ENCODE assay signal across 1 cellular context in the genomic region with DNA sequence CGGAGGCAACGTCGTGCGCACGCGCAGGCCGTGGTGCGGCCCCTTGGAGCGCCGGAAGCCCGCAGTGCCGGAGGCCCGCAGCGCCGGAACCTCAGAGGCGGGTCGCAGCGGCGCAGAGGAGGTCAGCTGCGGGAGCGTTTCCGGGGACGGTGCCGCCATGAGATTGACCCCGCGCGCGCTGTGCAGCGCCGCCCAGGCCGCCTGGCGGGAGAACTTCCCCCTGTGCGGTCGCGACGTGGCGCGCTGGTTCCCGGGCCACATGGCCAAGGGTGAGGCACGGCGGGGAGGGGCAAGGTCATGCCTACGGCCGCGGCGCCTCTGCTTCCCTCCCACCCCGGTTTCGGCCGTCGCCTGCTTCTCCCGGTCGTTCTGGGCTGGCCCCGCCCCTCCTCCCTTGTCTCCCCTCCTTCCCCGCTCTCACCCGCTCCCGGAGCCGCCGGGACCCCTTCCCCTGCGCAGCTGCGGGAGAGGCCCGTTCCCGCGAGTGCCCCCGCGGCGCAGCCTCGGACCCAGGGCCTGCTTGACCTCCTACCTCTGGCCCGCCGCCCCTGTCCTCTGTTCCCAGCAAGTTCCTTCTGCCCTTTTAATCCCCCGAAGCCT.
TF ChIP-seq lines count a peak whose summit lies in the region.

A gene with protein sequence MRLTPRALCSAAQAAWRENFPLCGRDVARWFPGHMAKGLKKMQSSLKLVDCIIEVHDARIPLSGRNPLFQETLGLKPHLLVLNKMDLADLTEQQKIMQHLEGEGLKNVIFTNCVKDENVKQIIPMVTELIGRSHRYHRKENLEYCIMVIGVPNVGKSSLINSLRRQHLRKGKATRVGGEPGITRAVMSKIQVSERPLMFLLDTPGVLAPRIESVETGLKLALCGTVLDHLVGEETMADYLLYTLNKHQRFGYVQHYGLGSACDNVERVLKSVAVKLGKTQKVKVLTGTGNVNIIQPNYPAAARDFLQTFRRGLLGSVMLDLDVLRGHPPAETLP (plus strand): TSS at position 94 of the 600 bp plus-strand sequence. CDS start 64 bp downstream, at position 158.

TF ChIP-seq in HepG2, 621 proteins besides CTCF, POLR2A, EP300 and RAD21 (continued from another document and continues in another):
- TF ChIP-seq KIAA2018 (CRISPR knock-in tag; IDR thresholded peaks at IDR 0.05; ENCODE audit: borderline replicate concordance): peak; percentile 76; the same call in 1 of the 2 replicates
- 0 out of 2 replicates have a peak, but pooled peaks have one; percentile 62 for TF ChIP-seq SALL2 (CRISPR knock-in tag; IDR thresholded peaks at IDR 0.05)
- TF ChIP-seq TCF7 (IDR thresholded peaks at IDR 0.05; ENCODE audit: low read depth): no peak
- no peak; the same call in 1 of the 2 replicates for TF ChIP-seq ZNF30 (CRISPR knock-in tag; IDR thresholded peaks at IDR 0.05)
- TF ChIP-seq DNMT1 (CRISPR knock-in tag; IDR thresholded peaks at IDR 0.05): 0 out of 2 replicates have a peak, but pooled peaks have one; percentile 81
- no peak for TF ChIP-seq ZNF383 (CRISPR knock-in tag; IDR thresholded peaks at IDR 0.05; ENCODE audit: borderline replicate concordance)
- peak in 1 of 2 experiments; percentile 48; a peak in 1 of 4 replicates for TF ChIP-seq REST (IDR thresholded peaks at IDR 0.05; ENCODE audit: borderline replicate concordance in 1 of 2, low read depth in 1 of 2, low read length in 2 of 2)
- TF ChIP-seq ZNF543 (CRISPR knock-in tag; IDR thresholded peaks at IDR 0.05): peak; percentile 86; the same call in 1 of the 2 replicates
- TF ChIP-seq, protein P1, sequence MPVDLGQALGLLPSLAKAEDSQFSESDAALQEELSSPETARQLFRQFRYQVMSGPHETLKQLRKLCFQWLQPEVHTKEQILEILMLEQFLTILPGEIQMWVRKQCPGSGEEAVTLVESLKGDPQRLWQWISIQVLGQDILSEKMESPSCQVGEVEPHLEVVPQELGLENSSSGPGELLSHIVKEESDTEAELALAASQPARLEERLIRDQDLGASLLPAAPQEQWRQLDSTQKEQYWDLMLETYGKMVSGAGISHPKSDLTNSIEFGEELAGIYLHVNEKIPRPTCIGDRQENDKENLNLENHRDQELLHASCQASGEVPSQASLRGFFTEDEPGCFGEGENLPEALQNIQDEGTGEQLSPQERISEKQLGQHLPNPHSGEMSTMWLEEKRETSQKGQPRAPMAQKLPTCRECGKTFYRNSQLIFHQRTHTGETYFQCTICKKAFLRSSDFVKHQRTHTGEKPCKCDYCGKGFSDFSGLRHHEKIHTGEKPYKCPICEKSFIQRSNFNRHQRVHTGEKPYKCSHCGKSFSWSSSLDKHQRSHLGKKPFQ (CRISPR knock-in tag; IDR thresholded peaks at IDR 0.05; ENCODE audit: insufficient replicate concordance): peak; percentile 61
- TF ChIP-seq ZNF724P (CRISPR knock-in tag; IDR thresholded peaks at IDR 0.05; ENCODE audit: borderline replicate concordance): peak; percentile 89
- TF ChIP-seq ZNF503 (CRISPR knock-in tag; IDR thresholded peaks at IDR 0.05): peak; percentile 21; the same call in 1 of the 2 replicates
- peak; percentile 87; the same call in 1 of the 2 replicates for TF ChIP-seq ZNF788 (CRISPR knock-in tag; IDR thresholded peaks at IDR 0.05; ENCODE audit: borderline replicate concordance)
- TF ChIP-seq DMAP1 (CRISPR knock-in tag; IDR thresholded peaks at IDR 0.05): peak; percentile 97
- no peak; the same call in 1 of the 2 replicates for TF ChIP-seq ZNF878 (CRISPR knock-in tag; IDR thresholded peaks at IDR 0.05)
- TF ChIP-seq ZFYVE20 (CRISPR knock-in tag; IDR thresholded peaks at IDR 0.05; ENCODE audit: borderline replicate concordance, low read depth): 0 out of 2 replicates have a peak, but pooled peaks have one; percentile 43
- no peak; the same call in 1 of the 2 replicates for TF ChIP-seq ZMYM2 (CRISPR knock-in tag; IDR thresholded peaks at IDR 0.05)
- no peak for TF ChIP-seq FOXP1 (IDR thresholded peaks at IDR 0.05)
- peak; percentile 12; the same call in 1 of the 2 replicates for TF ChIP-seq FOXP1 (CRISPR knock-in tag; IDR thresholded peaks at IDR 0.05)
- TF ChIP-seq, protein P2, sequence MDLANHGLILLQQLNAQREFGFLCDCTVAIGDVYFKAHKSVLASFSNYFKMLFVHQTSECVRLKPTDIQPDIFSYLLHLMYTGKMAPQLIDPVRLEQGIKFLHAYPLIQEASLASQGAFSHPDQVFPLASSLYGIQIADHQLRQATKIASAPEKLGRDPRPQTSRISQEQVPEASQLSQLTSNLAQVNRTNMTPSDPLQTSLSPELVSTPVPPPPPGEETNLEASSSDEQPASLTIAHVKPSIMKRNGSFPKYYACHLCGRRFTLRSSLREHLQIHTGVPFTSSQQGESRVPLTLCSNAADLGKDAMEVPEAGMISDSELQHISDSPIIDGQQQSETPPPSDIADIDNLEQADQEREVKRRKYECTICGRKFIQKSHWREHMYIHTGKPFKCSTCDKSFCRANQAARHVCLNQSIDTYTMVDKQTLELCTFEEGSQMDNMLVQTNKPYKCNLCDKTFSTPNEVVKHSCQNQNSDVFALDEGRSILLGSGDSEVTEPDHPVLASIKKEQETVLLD (CRISPR knock-in tag; IDR thresholded peaks at IDR 0.05; ENCODE audit: low read depth): peak; percentile 96
- TF ChIP-seq HES4 (CRISPR knock-in tag; IDR thresholded peaks at IDR 0.05; ENCODE audit: borderline replicate concordance): peak; percentile 97
- TF ChIP-seq SRSF9 (IDR thresholded peaks at IDR 0.05; ENCODE audit: borderline replicate concordance, insufficient read depth, low read depth, low read length, poor library complexity, severe bottlenecking): no peak
- peak; percentile 98 for TF ChIP-seq HOXA3 (CRISPR knock-in tag; IDR thresholded peaks at IDR 0.05)
- peak; percentile 80; the same call in 1 of the 2 replicates for TF ChIP-seq FOXK1 (CRISPR knock-in tag; IDR thresholded peaks at IDR 0.05; ENCODE audit: borderline replicate concordance, low read depth)
- TF ChIP-seq ZNF703 (CRISPR knock-in tag; IDR thresholded peaks at IDR 0.05; ENCODE audit: borderline replicate concordance): no peak
- TF ChIP-seq REPIN1 (CRISPR knock-in tag; IDR thresholded peaks at IDR 0.05; ENCODE audit: borderline replicate concordance, low read depth): no peak; the same call in 1 of the 2 replicates
- no peak; the same call in 1 of the 2 replicates for TF ChIP-seq ZNF629 (CRISPR knock-in tag; conservative IDR thresholded peaks at IDR 0.05)
- no peak for TF ChIP-seq SMAD9 (CRISPR knock-in tag; IDR thresholded peaks at IDR 0.05)
- no peak for TF ChIP-seq HNF1A (IDR thresholded peaks at IDR 0.05; ENCODE audit: low read depth)
- peak; percentile 83 for TF ChIP-seq HNF1A (CRISPR knock-in tag; IDR thresholded peaks at IDR 0.05; ENCODE audit: borderline replicate concordance)
